35 cellular contexts compared by ENCODE assay signal in genomic region chr5:173119719-173120118, GRCh38.
"Had no signal": no experiment of that assay in that cellular context is flagged by ENCODE, and none has a peak within 500 bp of the region (broad histone marks: within the 10 kb centered on the region; RNA-seq: fewer than 3 reads in every experiment).

No MANE protein-coding gene starts in this region.

- DNase-seq: Karpas-422, Kasumi-1, MG63, MM.1S, MV-4-11, NCI-H1048, NCI-H1092, NCI-H1092 treated with DMSO at 0.1 percent for 48 hours, NCI-H1105, NCI-H1105 treated with DMSO at 0.1 percent for 48 hours, NCI-H1417, NCI-H1417 treated with DMSO at 0.1 percent for 48 hours, NCI-H1436, NCI-H1436 treated with DMSO at 0.1 percent for 48 hours, NCI-H146, NCI-H1694, NCI-H1694 treated with DMSO at 0.1 percent for 48 hours, NCI-H187, NCI-H187 treated with DMSO at 0.1 percent for 48 hours, NCI-H1930, NCI-H2029, NCI-H2029 treated with DMSO at 0.1 percent for 48 hours, NCI-H2081, NCI-H2081 treated with DMSO at 0.1 percent for 48 hours, NCI-H2107, NCI-H2171, NCI-H2171 treated with DMSO at 0.1 percent for 48 hours, NCI-H2227 treated with DMSO at 0.1 percent for 48 hours, NCI-H226, NCI-H345, NCI-H446, NCI-H446 treated with DMSO at 0.1 percent for 48 hours, NCI-H510A, NCI-H510A treated with DMSO at 0.1 percent for 48 hours, NCI-H524 had no signal

- H3K4me3 ChIP-seq: MG63 had no signal

- H3K27me3 ChIP-seq: MG63 had no signal
